14 cellular contexts compared by ENCODE assay signal in genomic region chr3:50950591-50950990, GRCh38.
DNase-seq lines count a peak whose midpoint lies in the region; ATAC-seq lines count a peak whose summit lies in the region.
"Had no signal": no experiment of that assay in that cellular context is flagged by ENCODE, and none has a peak within 500 bp of the region (broad histone marks: within the 10 kb centered on the region; RNA-seq: fewer than 3 reads in every experiment).

No MANE protein-coding gene starts in this region.

- no peaks in the 10 kb centered on the region for H3K36me3 Mint-ChIP-seq in activated T-cell treated with anti-CD3 and anti-CD28 coated beads, Interleukin-2, amount 50 U/mL, for 24 hours (ENCODE audit: low read depth)
- H3K36me3 Mint-ChIP-seq in activated T-helper 2 cell treated with anti-CD3 and anti-CD28 coated beads, Interferon-gamma antibody, Interleukin-2, Interleukin-4, amounts not matched to agents 10 μg/mL and 5 μg/mL and 100 μg/mL, durations not matched to agents 14 hours and 24 hours and 36 hours (ENCODE audit: low read depth), result no peaks in the 10 kb centered on the region

- no peak overlapping the region for H3K27ac Mint-ChIP-seq in activated T-cell treated with anti-CD3 and anti-CD28 coated beads, Interleukin-2, amount 50 U/mL, for 24 hours
- no peak overlapping the region for H3K27ac Mint-ChIP-seq in activated T-helper 2 cell treated with anti-CD3 and anti-CD28 coated beads, Interferon-gamma antibody, Interleukin-2, Interleukin-4, amounts not matched to agents 10 μg/mL and 5 μg/mL and 100 μg/mL, durations not matched to agents 14 hours and 24 hours and 36 hours

- ATAC-seq in HG02610 (IDR thresholded peaks at IDR 0.05; ENCODE audit: unreplicated experiment) (peak; percentile 46), GM21526 (IDR thresholded peaks at IDR 0.05; ENCODE audit: low FRiP score, unreplicated experiment) (no peak)
- ATAC-seq: Panc1 had no signal

- peaks cover 13% of the 10 kb centered on the region for H3K4me1 Mint-ChIP-seq in activated T-cell treated with anti-CD3 and anti-CD28 coated beads, Interleukin-2, amount 50 U/mL, for 24 hours (ENCODE audit: low read depth)
- H3K4me1 Mint-ChIP-seq in activated T-helper 2 cell treated with anti-CD3 and anti-CD28 coated beads, Interferon-gamma antibody, Interleukin-2, Interleukin-4, amounts not matched to agents 10 μg/mL and 5 μg/mL and 100 μg/mL, durations not matched to agents 14 hours and 24 hours and 36 hours (ENCODE audit: low read depth), result peaks cover 13% of the 10 kb centered on the region

- no peak for DNase-seq in activated T-cell treated with anti-CD3 and anti-CD28 coated beads, Interleukin-2, amount 50 U/mL, for 24 hours
- no peak for DNase-seq in activated T-cell treated with anti-CD3 and anti-CD28 coated beads for 4 hours
- DNase-seq in activated T-helper 2 cell treated with anti-CD3 and anti-CD28 coated beads, Interferon-gamma antibody, Interleukin-2, Interleukin-4, amounts not matched to agents 10 μg/mL and 5 μg/mL and 100 μg/mL, durations not matched to agents 14 hours and 24 hours and 36 hours (ENCODE audit: low spot score), result no peak
- DNase-seq in skeletal muscle cell (ENCODE audit: low read depth), result no peak
- no peak for DNase-seq in DMS 273 (lab: John Stamatoyannopoulos, UW; ENCODE audit: unreplicated experiment)
- no peak for DNase-seq in middle frontal gyrus (ENCODE audit: extremely low spot score, low spot score)
- DNase-seq: NCI-H2029 treated with DMSO at 0.1 percent for 48 hours, T-helper 9 cell, trophoblast cell had no signal

- intact Hi-C loops in activated T-helper 2 cell treated with anti-CD3 and anti-CD28 coated beads, Interferon-gamma antibody, Interleukin-2, Interleukin-4, amounts not matched to agents 10 μg/mL and 5 μg/mL and 100 μg/mL, durations not matched to agents 14 hours and 24 hours and 36 hours (cut with micrococcal nuclease), result no loop called here

- H3K9me3 Mint-ChIP-seq in activated T-cell treated with anti-CD3 and anti-CD28 coated beads, Interleukin-2, amount 50 U/mL, for 24 hours, result no peaks in the 10 kb centered on the region
- no peaks in the 10 kb centered on the region for H3K9me3 Mint-ChIP-seq in activated T-helper 2 cell treated with anti-CD3 and anti-CD28 coated beads, Interferon-gamma antibody, Interleukin-2, Interleukin-4, amounts not matched to agents 10 μg/mL and 5 μg/mL and 100 μg/mL, durations not matched to agents 14 hours and 24 hours and 36 hours

- H3K4me3 Mint-ChIP-seq in activated T-cell treated with anti-CD3 and anti-CD28 coated beads, Interleukin-2, amount 50 U/mL, for 24 hours, result peak overlapping the region; percentile 32
- H3K4me3 Mint-ChIP-seq in activated T-helper 2 cell treated with anti-CD3 and anti-CD28 coated beads, Interferon-gamma antibody, Interleukin-2, Interleukin-4, amounts not matched to agents 10 μg/mL and 5 μg/mL and 100 μg/mL, durations not matched to agents 14 hours and 24 hours and 36 hours (ENCODE audit: low read depth), result peak overlapping the region; percentile 64

- H3K27me3 Mint-ChIP-seq in activated T-cell treated with anti-CD3 and anti-CD28 coated beads, Interleukin-2, amount 50 U/mL, for 24 hours, result no peaks in the 10 kb centered on the region
- peaks cover 10% of the 10 kb centered on the region for H3K27me3 Mint-ChIP-seq in activated T-helper 2 cell treated with anti-CD3 and anti-CD28 coated beads, Interferon-gamma antibody, Interleukin-2, Interleukin-4, amounts not matched to agents 10 μg/mL and 5 μg/mL and 100 μg/mL, durations not matched to agents 14 hours and 24 hours and 36 hours (ENCODE audit: low read depth)

- H3K4me3 ChIP-seq in skeletal muscle cell (ENCODE audit: low read depth, low read length), result peak overlapping the region; percentile 9
- H3K4me3 ChIP-seq: cardiac muscle cell, right atrium auricular region had no signal
